Comparison of ENCODE assay signal across 8 cellular contexts in genomic region chr14:94180655-94181271, GRCh38. TPM values are rescaled to one million over a fixed set of nuclear protein-coding genes. Genes with fewer than 3 reads are reported as not detected.
DNase-seq lines count a peak whose midpoint lies in the region; ATAC-seq and TF ChIP-seq lines count a peak whose summit lies in the region.

No MANE protein-coding gene starts in this region.

- ATAC-seq in GM18867 (IDR thresholded peaks at IDR 0.05; ENCODE audit: unreplicated experiment): peak; percentile 75
- peak; percentile 75 to 89 (median 84) for ATAC-seq in right lobe of liver
- no peak for ATAC-seq in GM21528 (IDR thresholded peaks at IDR 0.05; ENCODE audit: low FRiP score, unreplicated experiment)
- no peak for ATAC-seq in HG03045 (IDR thresholded peaks at IDR 0.05; ENCODE audit: unreplicated experiment)

- DNase-seq in D341Med (ENCODE audit: low spot score) (peak; percentile 41), HL-60 (ENCODE audit: low read depth in 1 of 2, low spot score in 1 of 2) (no peak), Peyer's patch (no peak), choroid plexus epithelial cell (ENCODE audit: low read depth) (peak; percentile 61), right lobe of liver (no peak)

- no peak overlapping the region for H3K27ac ChIP-seq in HL-60 (replicated peaks)
- H3K27ac ChIP-seq in Peyer's patch: no peak overlapping the region
- H3K27ac ChIP-seq in right lobe of liver: no peak overlapping the region

- 1% methylated on average over 4 of the region's 4 CpGs for WGBS in right lobe of liver (ENCODE audit: insufficient coverage, low coverage, low lambda C conversion rate, missing lambda C conversion rate)

- H3K36me3 ChIP-seq in Peyer's patch (no peaks in the 10 kb centered on the region), right lobe of liver (no peaks in the 10 kb centered on the region)

- intact Hi-C loops in right lobe of liver (cut with DNase I): no loop called here

- H3K9me3 ChIP-seq in Peyer's patch (no peaks in the 10 kb centered on the region), right lobe of liver (no peaks in the 10 kb centered on the region)

- TF ChIP-seq POLR2A in Peyer's patch (IDR thresholded peaks at IDR 0.05) (no peak), right lobe of liver (IDR thresholded peaks at IDR 0.05) (no peak)

- no peaks in the 10 kb centered on the region for H3K4me1 ChIP-seq in Peyer's patch
- no peaks in the 10 kb centered on the region for H3K4me1 ChIP-seq in right lobe of liver

- TF ChIP-seq CTCF in HL-60 (IDR thresholded peaks at IDR 0.05; ENCODE audit: insufficient read depth, low read length): peak; percentile 18
- peak; percentile 47 to 58 (median 53) for TF ChIP-seq CTCF in Peyer's patch (IDR thresholded peaks at IDR 0.05)
- TF ChIP-seq CTCF in choroid plexus epithelial cell (conservative IDR thresholded peaks at IDR 0.05; ENCODE audit: low read depth, low read length): peak; percentile 65
- peak; percentile 56 to 66 (median 58) for TF ChIP-seq CTCF in right lobe of liver (IDR thresholded peaks at IDR 0.05)

- peaks cover 30% of the 10 kb centered on the region for H3K27me3 ChIP-seq in HL-60 (ENCODE audit: insufficient read depth, poor library complexity, severe bottlenecking)
- H3K27me3 ChIP-seq in Peyer's patch: peaks cover 0 to 5% of the 10 kb centered on the region in 2 donors
- H3K27me3 ChIP-seq in right lobe of liver: no peaks in the 10 kb centered on the region

- H3K4me3 ChIP-seq in HL-60 (replicated peaks; ENCODE audit: insufficient read depth, low read length) (no peak overlapping the region), Peyer's patch (peak overlapping the region in 1 of 4 donors; percentile 22), choroid plexus epithelial cell (ENCODE audit: low read depth, low read length) (no peak overlapping the region), right lobe of liver (no peak overlapping the region)

RNA-seq across cellular contexts. Expression of gene PPP4R4, which starts 6.6 kb away (rescaled TPM):
- total RNA-seq in Peyer's patch (1 to 10 TPM in 2 of 4 donors, not detected in 2; 2.5 to 5.0 TPM), right lobe of liver (1 to 10 TPM in 3 of 6 experiments, under 1 TPM in 3; 0.26 to 4.1 (median 1.2) TPM)

RNA-seq across cellular contexts. Expression of gene IFI27L2, which starts 51.4 kb away (rescaled TPM):
- total RNA-seq in Peyer's patch (10 to 100 TPM; 26.5 to 91.1 (median 63.9) TPM), right lobe of liver (1 to 10 TPM in 5 of 6 experiments, not detected in 1; 1.8 to 7.9 (median 4.1) TPM)

Comparison
In these comparisons a context has a peak if more than half of its experiments do, and no peak if none do; other contexts are left out.
1. DNase-seq: peak in D341Med (single experiment) and choroid plexus epithelial cell (single experiment); none in HL-60 (0 of 2), Peyer's patch (0 of 3) and right lobe of liver (0 of 3).
2. ATAC-seq: peak in GM18867 (single experiment) and right lobe of liver (4 of 4); none in GM21528 (single experiment) and HG03045 (single experiment).
3. Peak in every context shown above with its lines, with median percentiles within 50 percentile points of each other: CTCF ChIP-seq.